17 cellular contexts compared by ENCODE assay signal in genomic region chr20:21968486-21968885, GRCh38.
DNase-seq lines count a peak whose midpoint lies in the region; ATAC-seq, FAIRE-seq and TF ChIP-seq lines count a peak whose summit lies in the region.
"Had no signal": no experiment of that assay in that cellular context is flagged by ENCODE, and none has a peak within 500 bp of the region (broad histone marks: within the 10 kb centered on the region; RNA-seq: fewer than 3 reads in every experiment).

No MANE protein-coding gene starts in this region.

- TF ChIP-seq CTCF in LNCaP clone FGC (IDR thresholded peaks at IDR 0.05; ENCODE audit: control insufficient read depth, extremely low read depth, insufficient read depth) = peak; percentile 49
- TF ChIP-seq CTCF in H1 (IDR thresholded peaks at IDR 0.05; ENCODE audit: control extremely low read depth in 1 of 3, insufficient read depth in 1 of 3, low read depth in 1 of 3, low read length in 3 of 3) = peak in 1 of 3 experiments; percentile 24; a peak in 2 of 4 replicates

- peaks cover 8% of the 10 kb centered on the region for H3K9me3 Mint-ChIP-seq in activated T-helper 17 cell treated with anti-CD3 and anti-CD28 coated beads, Interleukin-2, amount 50 U/mL, for 72 hours

- no peak overlapping the region for H3K27ac ChIP-seq in H1 (ENCODE audit: low read depth, low read length)
- H3K27ac ChIP-seq: BLaER1 treated with 17β-estradiol and CSF1 and Interleukin-3, amounts not matched to agents 10 nM and 100 nM had no signal

- no peak overlapping the region for H2BK120ac ChIP-seq in H1 (replicated peaks; ENCODE audit: low read depth, low read length)

- no peak overlapping the region for H4K8ac ChIP-seq in H1 (ENCODE audit: extremely low read depth, insufficient read depth, low read length)

- no peak for FAIRE-seq in H1 (lab: Jason Lieb, UNC)
- FAIRE-seq: HTR-8/SVneo, K562 had no signal

- no peak overlapping the region for H4K91ac ChIP-seq in H1 (replicated peaks; ENCODE audit: insufficient read length, low read length)

- DNase-seq in CMK (ENCODE audit: low read depth) = peak; percentile 0
- DNase-seq in LNCaP clone FGC (ENCODE audit: low read depth) = no peak
- no peak for DNase-seq in H1 (ENCODE audit: low read depth in 1 of 2, low spot score in 2 of 2)
- DNase-seq in myocyte (ENCODE audit: low read depth) = peak; percentile 7
- no peak for DNase-seq in NAMALWA (ENCODE audit: low spot score)
- DNase-seq: MG63, NCI-H1105, NCI-H1694 treated with DMSO at 0.1 percent for 48 hours, NCI-H748 treated with DMSO at 0.1 percent for 48 hours, SIG-M5 had no signal

- no peak overlapping the region for H2BK20ac ChIP-seq in H1 (ENCODE audit: low read length)

- no peak overlapping the region for H2AFZ ChIP-seq in H1 (ENCODE audit: low read length)

- H3K14ac ChIP-seq in H1 (ENCODE audit: insufficient read length) = no peak overlapping the region

- H3K4me3 ChIP-seq in LNCaP clone FGC (ENCODE audit: low read depth, low read length) (no peak overlapping the region), H1 (ENCODE audit: extremely low read depth in 1 of 4, insufficient read depth in 2 of 4, low read depth in 3 of 4, low read length in 4 of 4) (no peak overlapping the region)
- H3K4me3 ChIP-seq: BLaER1 treated with 17β-estradiol and CSF1 and Interleukin-3, amounts not matched to agents 10 nM and 100 nM; HAP-1; K562; MG63 had no signal

- POLR2A ChIA-PET in H1 (lab: Charles Lee; ENCODE audit: partially characterized antibody) = no interaction called here

- no peaks in the 10 kb centered on the region for H3K9me3 ChIP-seq in H1 (ENCODE audit: insufficient read depth in 2 of 2, low read depth in 1 of 2, low read length in 1 of 2)
- H3K9me3 ChIP-seq: MG63 had no signal

- no peak overlapping the region for H3K18ac ChIP-seq in H1 (ENCODE audit: extremely low read depth, low read length)

- ATAC-seq in SK-N-SH treated with all-trans-retinoic acid at 6 μM for 48 hours (no peak), HG03378 (IDR thresholded peaks at IDR 0.05; ENCODE audit: unreplicated experiment) (no peak)
- no peak for ATAC-seq in activated T-helper 17 cell treated with anti-CD3 and anti-CD28 coated beads, Interleukin-2, amount 50 U/mL, for 72 hours (replicated peaks)
- ATAC-seq: K562 had no signal

- H4K5ac ChIP-seq in H1 (ENCODE audit: insufficient read length, low read depth, low read length) = no peak overlapping the region

- no peak overlapping the region for H2BK15ac ChIP-seq in H1 (ENCODE audit: low read length)

- no peaks in the 10 kb centered on the region for H3K4me1 Mint-ChIP-seq in activated T-helper 17 cell treated with anti-CD3 and anti-CD28 coated beads, Interleukin-2, amount 50 U/mL, for 72 hours

- no peak overlapping the region for H3K4ac ChIP-seq in H1 (replicated peaks; ENCODE audit: insufficient read length, low read depth, low read length)

- no peak overlapping the region for H3K56ac ChIP-seq in H1 (replicated peaks; ENCODE audit: insufficient read length, low read depth, low read length)

- no peaks in the 10 kb centered on the region for H3K27me3 Mint-ChIP-seq in activated T-helper 17 cell treated with anti-CD3 and anti-CD28 coated beads, Interleukin-2, amount 50 U/mL, for 72 hours

- no peaks in the 10 kb centered on the region for H3K36me3 ChIP-seq in H1 (ENCODE audit: control insufficient read depth in 2 of 4, insufficient read depth in 4 of 4, low read length in 3 of 4)
- H3K36me3 ChIP-seq: BLaER1 treated with 17β-estradiol and CSF1 and Interleukin-3, amounts not matched to agents 10 nM and 100 nM; HAP-1; MG63 had no signal

- no peak for TF ChIP-seq EP300 in H1 (IDR thresholded peaks at IDR 0.05; ENCODE audit: borderline replicate concordance in 1 of 2, low read depth in 2 of 2, low read length in 2 of 2)

- no peaks in the 10 kb centered on the region for H3K27me3 ChIP-seq in H1 (replicated peaks in 1 of 4; ENCODE audit: control insufficient read depth in 3 of 4, extremely low read depth in 1 of 4, insufficient read depth in 3 of 4, low read length in 3 of 4)
- H3K27me3 ChIP-seq: BLaER1 treated with 17β-estradiol and CSF1 and Interleukin-3, amounts not matched to agents 10 nM and 100 nM; MG63 had no signal

- H4K20me1 ChIP-seq in H1 (replicated peaks in 1 of 2; ENCODE audit: control insufficient read depth in 1 of 2, insufficient read depth in 2 of 2, low read length in 2 of 2) = no peaks in the 10 kb centered on the region
- H4K20me1 ChIP-seq: BLaER1 treated with 17β-estradiol and CSF1 and Interleukin-3, amounts not matched to agents 10 nM and 100 nM had no signal

- TF ChIP-seq POLR2A in H1 (IDR thresholded peaks at IDR 0.05; ENCODE audit: control extremely low read depth in 1 of 2, low read depth in 2 of 2, low read length in 2 of 2) = no peak

- no peaks in the 10 kb centered on the region; the same call in 1 of the 2 replicates for H3K23me2 ChIP-seq in H1 (ENCODE audit: low read depth, low read length)

- H3K23ac ChIP-seq in H1 (ENCODE audit: insufficient read length) = no peak overlapping the region

- H2BK12ac ChIP-seq in H1 (ENCODE audit: low read depth, low read length) = no peak overlapping the region

- no peaks in the 10 kb centered on the region for H3K4me1 ChIP-seq in H1 (replicated peaks in 1 of 4; ENCODE audit: control insufficient read depth in 3 of 4, insufficient read depth in 4 of 4, low read length in 3 of 4)
- H3K4me1 ChIP-seq: BLaER1 treated with 17β-estradiol and CSF1 and Interleukin-3, amounts not matched to agents 10 nM and 100 nM; HAP-1 had no signal

- H3K4me3 Mint-ChIP-seq in activated T-helper 17 cell treated with anti-CD3 and anti-CD28 coated beads, Interleukin-2, amount 50 U/mL, for 72 hours = no peak overlapping the region

- CTCF ChIA-PET in H1 (lab: Charles Lee; ENCODE audit: partially characterized antibody) = no interaction called here

- no peak overlapping the region for H2AK5ac ChIP-seq in H1 (ENCODE audit: low read depth, low read length)

- no peaks in the 10 kb centered on the region for H3K36me3 Mint-ChIP-seq in activated T-helper 17 cell treated with anti-CD3 and anti-CD28 coated beads, Interleukin-2, amount 50 U/mL, for 72 hours (ENCODE audit: low read depth)

- H3K79me1 ChIP-seq in H1 (ENCODE audit: low read depth, low read length) = no peaks in the 10 kb centered on the region

- peak; percentile 18 to 42; a peak in 3 of 4 replicates for TF ChIP-seq RAD21 in H1 (IDR thresholded peaks at IDR 0.05 in 1 of 2, conservative IDR thresholded peaks at IDR 0.05 in 1 of 2; ENCODE audit: low read depth in 2 of 2, low read length in 2 of 2)

- H2BK5ac ChIP-seq in H1 (ENCODE audit: low read depth, low read length) = no peak overlapping the region

- no peak overlapping the region for H3K4me2 ChIP-seq in H1 (ENCODE audit: insufficient read depth in 1 of 2, low read depth in 2 of 2, low read length in 2 of 2)
- H3K4me2 ChIP-seq: BLaER1 treated with 17β-estradiol and CSF1 and Interleukin-3, amounts not matched to agents 10 nM and 100 nM had no signal

- H3K79me2 ChIP-seq in H1 (ENCODE audit: control insufficient read depth in 1 of 2, insufficient read depth in 2 of 2, low read length in 2 of 2) = no peaks in the 10 kb centered on the region

- H3K27ac Mint-ChIP-seq in activated T-helper 17 cell treated with anti-CD3 and anti-CD28 coated beads, Interleukin-2, amount 50 U/mL, for 72 hours = no peak overlapping the region

- no peak overlapping the region for H3K9ac ChIP-seq in H1 (replicated peaks in 1 of 4; ENCODE audit: extremely low read depth in 1 of 4, low read depth in 3 of 4, low read length in 3 of 4)
- H3K9ac ChIP-seq: BLaER1 treated with 17β-estradiol and CSF1 and Interleukin-3, amounts not matched to agents 10 nM and 100 nM had no signal

TF ChIP-seq in H1, 55 proteins besides CTCF, POLR2A, EP300 and RAD21:
- no peak for TF ChIP-seq CHD1 (IDR thresholded peaks at IDR 0.05; ENCODE audit: low read depth, low read length)
- TF ChIP-seq POU5F1 (IDR thresholded peaks at IDR 0.05; ENCODE audit: low read depth, low read length) = no peak
- peak; percentile 71 for TF ChIP-seq YY1 (IDR thresholded peaks at IDR 0.05; ENCODE audit: low read depth, low read length)

TF ChIP-seq in SK-N-SH treated with all-trans-retinoic acid at 6 μM for 48 hours, 23 proteins besides CTCF, POLR2A, EP300 and RAD21:
- TF ChIP-seq CSDC2 (CRISPR knock-in tag; IDR thresholded peaks at IDR 0.05) (no peak), ZNF8 (CRISPR knock-in tag; IDR thresholded peaks at IDR 0.05) (no peak), ZNF565 (CRISPR knock-in tag; conservative IDR thresholded peaks at IDR 0.05; ENCODE audit: low read depth) (no peak), TOX (CRISPR knock-in tag; IDR thresholded peaks at IDR 0.05; ENCODE audit: borderline replicate concordance) (no peak)

Comparison
In these comparisons a context has a peak if more than half of its experiments do, and no peak if none do; other contexts are left out.
1. DNase-seq: peak in CMK (single experiment) and myocyte (single experiment); none in LNCaP clone FGC (single experiment), H1 (0 of 2) and NAMALWA (single experiment).